Comparison of ENCODE assay signal across 1 cellular context in the genomic region with DNA sequence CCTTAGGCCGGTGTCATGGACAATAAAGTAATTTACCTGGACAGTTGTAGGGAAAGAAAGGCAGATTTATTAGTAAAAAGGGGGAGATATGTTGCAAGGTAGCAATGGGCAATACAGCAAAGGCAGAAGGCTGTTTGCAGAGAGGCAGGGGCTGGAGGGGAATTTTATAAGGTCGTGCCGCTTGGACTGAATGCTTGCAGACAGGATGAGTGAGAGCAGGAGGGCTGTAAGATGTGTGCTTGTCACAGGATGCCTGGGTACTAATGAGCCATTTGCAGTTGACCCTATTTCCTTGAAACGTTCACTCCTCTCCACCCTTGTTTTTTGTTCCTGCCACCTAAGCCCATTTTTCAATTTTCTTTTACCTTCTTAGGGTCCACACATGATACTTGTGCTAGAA.
TF ChIP-seq lines count a peak whose summit lies in the region.

No MANE protein-coding gene starts in this region.

TF ChIP-seq in GM23338, 12 proteins besides CTCF, POLR2A, EP300 and RAD21 (continued from another document):
- TF ChIP-seq, protein P1, sequence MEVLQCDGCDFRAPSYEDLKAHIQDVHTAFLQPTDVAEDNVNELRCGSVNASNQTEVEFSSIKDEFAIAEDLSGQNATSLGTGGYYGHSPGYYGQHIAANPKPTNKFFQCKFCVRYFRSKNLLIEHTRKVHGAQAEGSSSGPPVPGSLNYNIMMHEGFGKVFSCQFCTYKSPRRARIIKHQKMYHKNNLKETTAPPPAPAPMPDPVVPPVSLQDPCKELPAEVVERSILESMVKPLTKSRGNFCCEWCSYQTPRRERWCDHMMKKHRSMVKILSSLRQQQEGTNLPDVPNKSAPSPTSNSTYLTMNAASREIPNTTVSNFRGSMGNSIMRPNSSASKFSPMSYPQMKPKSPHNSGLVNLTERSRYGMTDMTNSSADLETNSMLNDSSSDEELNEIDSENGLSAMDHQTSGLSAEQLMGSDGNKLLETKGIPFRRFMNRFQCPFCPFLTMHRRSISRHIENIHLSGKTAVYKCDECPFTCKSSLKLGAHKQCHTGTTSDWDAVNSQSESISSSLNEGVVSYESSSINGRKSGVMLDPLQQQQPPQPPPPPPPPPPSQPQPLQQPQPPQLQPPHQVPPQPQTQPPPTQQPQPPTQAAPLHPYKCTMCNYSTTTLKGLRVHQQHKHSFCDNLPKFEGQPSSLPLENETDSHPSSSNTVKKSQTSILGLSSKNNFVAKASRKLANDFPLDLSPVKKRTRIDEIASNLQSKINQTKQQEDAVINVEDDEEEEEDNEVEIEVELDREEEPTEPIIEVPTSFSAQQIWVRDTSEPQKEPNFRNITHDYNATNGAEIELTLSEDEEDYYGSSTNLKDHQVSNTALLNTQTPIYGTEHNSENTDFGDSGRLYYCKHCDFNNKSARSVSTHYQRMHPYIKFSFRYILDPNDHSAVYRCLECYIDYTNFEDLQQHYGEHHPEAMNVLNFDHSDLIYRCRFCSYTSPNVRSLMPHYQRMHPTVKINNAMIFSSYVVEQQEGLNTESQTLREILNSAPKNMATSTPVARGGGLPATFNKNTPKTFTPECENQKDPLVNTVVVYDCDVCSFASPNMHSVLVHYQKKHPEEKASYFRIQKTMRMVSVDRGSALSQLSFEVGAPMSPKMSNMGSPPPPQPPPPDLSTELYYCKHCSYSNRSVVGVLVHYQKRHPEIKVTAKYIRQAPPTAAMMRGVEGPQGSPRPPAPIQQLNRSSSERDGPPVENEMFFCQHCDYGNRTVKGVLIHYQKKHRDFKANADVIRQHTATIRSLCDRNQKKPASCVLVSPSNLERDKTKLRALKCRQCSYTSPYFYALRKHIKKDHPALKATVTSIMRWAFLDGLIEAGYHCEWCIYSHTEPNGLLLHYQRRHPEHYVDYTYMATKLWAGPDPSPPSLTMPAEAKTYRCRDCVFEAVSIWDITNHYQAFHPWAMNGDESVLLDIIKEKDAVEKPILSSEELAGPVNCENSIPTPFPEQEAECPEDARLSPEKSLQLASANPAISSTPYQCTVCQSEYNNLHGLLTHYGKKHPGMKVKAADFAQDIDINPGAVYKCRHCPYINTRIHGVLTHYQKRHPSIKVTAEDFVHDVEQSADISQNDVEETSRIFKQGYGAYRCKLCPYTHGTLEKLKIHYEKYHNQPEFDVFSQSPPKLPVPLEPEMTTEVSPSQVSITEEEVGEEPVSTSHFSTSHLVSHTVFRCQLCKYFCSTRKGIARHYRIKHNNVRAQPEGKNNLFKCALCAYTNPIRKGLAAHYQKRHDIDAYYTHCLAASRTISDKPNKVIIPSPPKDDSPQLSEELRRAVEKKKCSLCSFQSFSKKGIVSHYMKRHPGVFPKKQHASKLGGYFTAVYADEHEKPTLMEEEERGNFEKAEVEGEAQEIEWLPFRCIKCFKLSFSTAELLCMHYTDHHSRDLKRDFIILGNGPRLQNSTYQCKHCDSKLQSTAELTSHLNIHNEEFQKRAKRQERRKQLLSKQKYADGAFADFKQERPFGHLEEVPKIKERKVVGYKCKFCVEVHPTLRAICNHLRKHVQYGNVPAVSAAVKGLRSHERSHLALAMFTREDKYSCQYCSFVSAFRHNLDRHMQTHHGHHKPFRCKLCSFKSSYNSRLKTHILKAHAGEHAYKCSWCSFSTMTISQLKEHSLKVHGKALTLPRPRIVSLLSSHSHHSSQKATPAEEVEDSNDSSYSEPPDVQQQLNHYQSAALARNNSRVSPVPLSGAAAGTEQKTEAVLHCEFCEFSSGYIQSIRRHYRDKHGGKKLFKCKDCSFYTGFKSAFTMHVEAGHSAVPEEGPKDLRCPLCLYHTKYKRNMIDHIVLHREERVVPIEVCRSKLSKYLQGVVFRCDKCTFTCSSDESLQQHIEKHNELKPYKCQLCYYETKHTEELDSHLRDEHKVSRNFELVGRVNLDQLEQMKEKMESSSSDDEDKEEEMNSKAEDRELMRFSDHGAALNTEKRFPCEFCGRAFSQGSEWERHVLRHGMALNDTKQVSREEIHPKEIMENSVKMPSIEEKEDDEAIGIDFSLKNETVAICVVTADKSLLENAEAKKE (CRISPR knock-in tag; IDR thresholded peaks at IDR 0.05), result no peak
- TF ChIP-seq, protein P2, sequence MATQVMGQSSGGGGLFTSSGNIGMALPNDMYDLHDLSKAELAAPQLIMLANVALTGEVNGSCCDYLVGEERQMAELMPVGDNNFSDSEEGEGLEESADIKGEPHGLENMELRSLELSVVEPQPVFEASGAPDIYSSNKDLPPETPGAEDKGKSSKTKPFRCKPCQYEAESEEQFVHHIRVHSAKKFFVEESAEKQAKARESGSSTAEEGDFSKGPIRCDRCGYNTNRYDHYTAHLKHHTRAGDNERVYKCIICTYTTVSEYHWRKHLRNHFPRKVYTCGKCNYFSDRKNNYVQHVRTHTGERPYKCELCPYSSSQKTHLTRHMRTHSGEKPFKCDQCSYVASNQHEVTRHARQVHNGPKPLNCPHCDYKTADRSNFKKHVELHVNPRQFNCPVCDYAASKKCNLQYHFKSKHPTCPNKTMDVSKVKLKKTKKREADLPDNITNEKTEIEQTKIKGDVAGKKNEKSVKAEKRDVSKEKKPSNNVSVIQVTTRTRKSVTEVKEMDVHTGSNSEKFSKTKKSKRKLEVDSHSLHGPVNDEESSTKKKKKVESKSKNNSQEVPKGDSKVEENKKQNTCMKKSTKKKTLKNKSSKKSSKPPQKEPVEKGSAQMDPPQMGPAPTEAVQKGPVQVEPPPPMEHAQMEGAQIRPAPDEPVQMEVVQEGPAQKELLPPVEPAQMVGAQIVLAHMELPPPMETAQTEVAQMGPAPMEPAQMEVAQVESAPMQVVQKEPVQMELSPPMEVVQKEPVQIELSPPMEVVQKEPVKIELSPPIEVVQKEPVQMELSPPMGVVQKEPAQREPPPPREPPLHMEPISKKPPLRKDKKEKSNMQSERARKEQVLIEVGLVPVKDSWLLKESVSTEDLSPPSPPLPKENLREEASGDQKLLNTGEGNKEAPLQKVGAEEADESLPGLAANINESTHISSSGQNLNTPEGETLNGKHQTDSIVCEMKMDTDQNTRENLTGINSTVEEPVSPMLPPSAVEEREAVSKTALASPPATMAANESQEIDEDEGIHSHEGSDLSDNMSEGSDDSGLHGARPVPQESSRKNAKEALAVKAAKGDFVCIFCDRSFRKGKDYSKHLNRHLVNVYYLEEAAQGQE (IDR thresholded peaks at IDR 0.05; ENCODE audit: unreplicated experiment), result no peak
- no peak for TF ChIP-seq STAT1 (IDR thresholded peaks at IDR 0.05; ENCODE audit: unreplicated experiment)
